Comparison of ENCODE assay signal across 8 cellular contexts in genomic region chr1:41241748-41242644, GRCh38. TPM values are rescaled to one million over a fixed set of nuclear protein-coding genes. Genes with fewer than 3 reads are reported as not detected.
DNase-seq lines count a peak whose midpoint lies in the region; ATAC-seq and TF ChIP-seq lines count a peak whose summit lies in the region.

TSS of gene SCMH1 (minus strand) at chr1:41242306. CDS start at chr1:41186133, 56,173 bp downstream.

- peak within 1 kb of the TSS; percentile 80 for H3K4me3 ChIP-seq in GM12865 (ENCODE audit: low read depth, low read length)
- peak within 1 kb of the TSS; percentile 82 for H3K4me3 ChIP-seq in coronary artery
- H3K4me3 ChIP-seq in liver (ENCODE audit: low read depth in 1 of 3, low read length in 3 of 3), result peak within 1 kb of the TSS; percentile 68 to 98 (median 69)

- peak within 1 kb of the TSS; percentile 88 for H3K4me3 Mint-ChIP-seq in HFFc6

- H3K9me3 Mint-ChIP-seq in HFFc6, result no peaks in the 10 kb centered on the region

- H3K9ac ChIP-seq in liver (ENCODE audit: low read depth in 1 of 2, low read length in 2 of 2), result peak within 1 kb of the TSS; percentile 77

- no peak for TF ChIP-seq CTCF in GM12865 (IDR thresholded peaks at IDR 0.05; ENCODE audit: insufficient read depth, low read depth, low read length, missing control alignments)
- no peak for TF ChIP-seq CTCF in HFFc6 (IDR thresholded peaks at IDR 0.05)
- no peak for TF ChIP-seq CTCF in coronary artery (IDR thresholded peaks at IDR 0.05)
- no peak for TF ChIP-seq CTCF in liver (IDR thresholded peaks at IDR 0.05; ENCODE audit: low read depth, low read length, missing input control)

- ATAC-seq in GM18858 (IDR thresholded peaks at IDR 0.05; ENCODE audit: unreplicated experiment), result no peak

- H3K36me3 ChIP-seq in liver (ENCODE audit: control insufficient read depth in 4 of 4, insufficient read depth in 3 of 4, low read depth in 1 of 4, low read length in 3 of 4), result no peaks in the 10 kb centered on the region

- H3K27ac ChIP-seq in coronary artery (peak within 1 kb of the TSS; percentile 96 to 99), liver (ENCODE audit: low read depth in 1 of 2, low read length in 2 of 2) (peak within 1 kb of the TSS; percentile 90 to 91)

- peaks cover 23% of the 10 kb centered on the region for H3K4me1 Mint-ChIP-seq in HFFc6 (ENCODE audit: low read depth)

- peak within 1 kb of the TSS; percentile 77 for H3K27ac Mint-ChIP-seq in HFFc6

- peaks cover 2% of the 10 kb centered on the region; the same call in 1 of the 2 replicates for H3K27me3 Mint-ChIP-seq in HFFc6 (ENCODE audit: insufficient read depth)

- no peaks in the 10 kb centered on the region for H3K9me3 ChIP-seq in liver (ENCODE audit: control insufficient read depth in 4 of 4, low read length in 3 of 4)

- no peak for TF ChIP-seq RAD21 in liver (IDR thresholded peaks at IDR 0.05)

- DNase-seq in GM12865 (ENCODE audit: low read depth), result peak; percentile 75
- DNase-seq in HFFc6, result no peak
- DNase-seq in NCI-H2029 (lab: John Stamatoyannopoulos, UW), result peak; percentile 98
- DNase-seq in activated CD4-positive, CD25-positive, alpha-beta regulatory T cell treated with anti-CD3 and anti-CD28 coated beads, Interleukin-2, amount 50 U/mL, for 72 hours, result peak; percentile 67
- DNase-seq in coronary artery (ENCODE audit: low spot score), result no peak
- DNase-seq in stimulated activated CD4-positive, alpha-beta T cell treated with anti-CD3 and anti-CD28 coated beads, Interleukin-4, amount 100 ng/mL, for 24 hours, result peak; percentile 47

- no peaks in the 10 kb centered on the region for H3K27me3 ChIP-seq in liver (ENCODE audit: control insufficient read depth in 4 of 4, insufficient read depth in 4 of 4, low read length in 3 of 4)

- peaks cover 3 to 30% (median 14%) of the 10 kb centered on the region in 4 donors for H3K4me1 ChIP-seq in liver (ENCODE audit: control insufficient read depth in 4 of 4, insufficient read depth in 4 of 4, low read length in 3 of 4)

- no peaks in the 10 kb centered on the region for H3K36me3 Mint-ChIP-seq in HFFc6 (ENCODE audit: low read depth)

- 2% methylated on average over 120 of the region's 121 CpGs for WGBS in liver

TF ChIP-seq in liver, 16 proteins besides CTCF, POLR2A, EP300 and RAD21:
- TF ChIP-seq ZBTB33 (IDR thresholded peaks at IDR 0.05), result no peak
- no peak for TF ChIP-seq FOXA2 (IDR thresholded peaks at IDR 0.05)
- no peak for TF ChIP-seq GABPA (IDR thresholded peaks at IDR 0.05 in 1 of 2, conservative IDR thresholded peaks at IDR 0.05 in 1 of 2)
- TF ChIP-seq YY1 (IDR thresholded peaks at IDR 0.05), result no peak
- TF ChIP-seq NR2F2 (IDR thresholded peaks at IDR 0.05), result no peak
- TF ChIP-seq SP1 (IDR thresholded peaks at IDR 0.05), result no peak
- no peak for TF ChIP-seq FOXA1 (IDR thresholded peaks at IDR 0.05)
- TF ChIP-seq JUND (IDR thresholded peaks at IDR 0.05), result no peak
- no peak for TF ChIP-seq HNF4G (IDR thresholded peaks at IDR 0.05)
- no peak for TF ChIP-seq ATF3 (IDR thresholded peaks at IDR 0.05)
- no peak for TF ChIP-seq TAF1 (conservative IDR thresholded peaks at IDR 0.05)
- TF ChIP-seq RXRA (IDR thresholded peaks at IDR 0.05), result no peak
- TF ChIP-seq REST (IDR thresholded peaks at IDR 0.05), result no peak
- no peak for TF ChIP-seq EGR1 (IDR thresholded peaks at IDR 0.05; ENCODE audit: low read depth in 2 of 2)
- no peak for TF ChIP-seq MAX (IDR thresholded peaks at IDR 0.05)
- no peak for TF ChIP-seq HNF4A (conservative IDR thresholded peaks at IDR 0.05)
TF ChIP-seq in liver: peak in this region for 0.

RNA-seq across cellular contexts. Expression of gene SCMH1, which starts in this region (rescaled TPM):
- total RNA-seq in HFFc6 (2021; fragmentation: NEBNext Ultra II Directional; extraction: Animal tissue kit (Norgen Biotek cat#: 25700)), result 10 to 100 TPM; 16.9 to 24.4 (median 21.7) TPM
- total RNA-seq in liver, result 10 to 100 TPM in 1 of 2 donors, 1 to 10 TPM in 1; 9.6 to 12.8 TPM
- 10 to 100 TPM in 1 of 2 donors, 1 to 10 TPM in 1; 6.6 to 11.4 TPM for polyA plus RNA-seq in liver

Comparison
In these comparisons a context has a peak if more than half of its experiments do, and no peak if none do; other contexts are left out.
1. DNase-seq: peak in GM12865 (single experiment), NCI-H2029 (single experiment), activated CD4-positive, CD25-positive, alpha-beta regulatory T cell treated with anti-CD3 and anti-CD28 coated beads, Interleukin-2, amount 50 U/mL, for 72 hours (single experiment) and stimulated activated CD4-positive, alpha-beta T cell treated with anti-CD3 and anti-CD28 coated beads, Interleukin-4, amount 100 ng/mL, for 24 hours (single experiment); none in HFFc6 (single experiment) and coronary artery (single experiment).
2. Peak in every context shown above with its lines, with median percentiles within 50 percentile points of each other: H3K4me3 ChIP-seq.